8 cellular contexts compared by ENCODE assay signal in genomic region chr4:37747772-37748171, GRCh38.
DNase-seq lines count a peak whose midpoint lies in the region; ATAC-seq and TF ChIP-seq lines count a peak whose summit lies in the region.
"Not testable (repeated sequence)": the region's sequence is repeated elsewhere in the genome, so short reads cannot be mapped to it uniquely, and the experiment has no call there.

No MANE protein-coding gene starts in this region.

- H3K4me3 ChIP-seq in GM23338; thymus (ENCODE audit: low read length): not testable (repeated sequence)
- H3K4me3 ChIP-seq in Loucy (ENCODE audit: low read length, poor library complexity, severe bottlenecking) = peak overlapping the region; percentile 15

- DNase-seq in CD1c-positive myeloid dendritic cell (ENCODE audit: extremely low spot score) (peak; percentile 12), NCI-H2081 (lab: John Stamatoyannopoulos, UW) (peak; percentile 10 to 45), NOMO-1 treated with DMSO at 0.1 percent for 48 hours (lab: John Stamatoyannopoulos, UW; ENCODE audit: unreplicated experiment) (peak; percentile 6)
- DNase-seq in GM23338 (ENCODE audit: low spot score); activated B cell treated with CpG ODN at 0.5 μM for 24 hours; glutamatergic neuron: not testable (repeated sequence)

- H3F3A ChIP-seq in GM23338 (replicated peaks; ENCODE audit: low read depth); Loucy (ENCODE audit: low read depth): not testable (repeated sequence)

- H3K27ac ChIP-seq in GM23338 (ENCODE audit: low read depth) = not testable (repeated sequence)
- peak overlapping the region; percentile 60 for H3K27ac ChIP-seq in thymus (ENCODE audit: low read depth)

- H3K4me1 ChIP-seq in GM23338 (ENCODE audit: insufficient read depth) = not testable (repeated sequence)
- H3K4me1 ChIP-seq in Loucy (ENCODE audit: insufficient read depth, low read length, poor library complexity, severe bottlenecking) (peaks cover 26% of the 10 kb centered on the region), thymus (ENCODE audit: control insufficient read depth, insufficient read depth, low read length) (peaks cover 17% of the 10 kb centered on the region)

- WGBS in thymus = 79% methylated on average over 3 of the region's 3 CpGs

- H3K36me3 ChIP-seq in GM23338 (ENCODE audit: insufficient read depth); Loucy (ENCODE audit: insufficient read depth, low read length); thymus (ENCODE audit: control insufficient read depth, insufficient read depth): not testable (repeated sequence)

- not testable (repeated sequence) for H3K27me3 ChIP-seq in GM23338 (ENCODE audit: insufficient read depth); Loucy (ENCODE audit: insufficient read depth, low read length, poor library complexity, severe bottlenecking); thymus (ENCODE audit: control insufficient read depth, insufficient read depth)

- not testable (repeated sequence) for H3K4me1 Mint-ChIP-seq in GM23338
- H3K4me1 Mint-ChIP-seq in activated B cell treated with CpG ODN at 0.5 μM for 24 hours (peaks cover 33% of the 10 kb centered on the region), glutamatergic neuron (ENCODE audit: low read depth, unreplicated experiment) (peaks cover 17% of the 10 kb centered on the region)

- not testable (repeated sequence) for H3K36me3 Mint-ChIP-seq in GM23338 (ENCODE audit: low read depth); activated B cell treated with CpG ODN at 0.5 μM for 24 hours (ENCODE audit: low read depth); glutamatergic neuron (ENCODE audit: unreplicated experiment)

- not testable (repeated sequence) for H3K4me3 Mint-ChIP-seq in GM23338, activated B cell treated with CpG ODN at 0.5 μM for 24 hours
- peak overlapping the region; percentile 46 for H3K4me3 Mint-ChIP-seq in glutamatergic neuron (ENCODE audit: unreplicated experiment)

- H4K20me1 ChIP-seq in GM23338 (replicated peaks; ENCODE audit: insufficient read depth); Loucy (ENCODE audit: insufficient read depth, low read length, poor library complexity, severe bottlenecking): not testable (repeated sequence)

- H3K9me3 ChIP-seq in Loucy (ENCODE audit: insufficient read depth, low read depth, low read length); thymus (ENCODE audit: control insufficient read depth): not testable (repeated sequence)

- H3K27ac Mint-ChIP-seq in GM23338 = not testable (repeated sequence)
- H3K27ac Mint-ChIP-seq in activated B cell treated with CpG ODN at 0.5 μM for 24 hours (peak overlapping the region; percentile 46), glutamatergic neuron (ENCODE audit: unreplicated experiment) (peak overlapping the region; percentile 94)

- TF ChIP-seq CTCF in GM23338 (conservative IDR thresholded peaks at IDR 0.05; ENCODE audit: low read depth in 2 of 2); Loucy (conservative IDR thresholded peaks at IDR 0.05; ENCODE audit: low read length); activated B cell treated with CpG ODN at 0.5 μM for 24 hours (IDR thresholded peaks at IDR 0.05); glutamatergic neuron (IDR thresholded peaks at IDR 0.05; ENCODE audit: partially characterized antibody, unreplicated experiment): not testable (repeated sequence)

- H2AFZ ChIP-seq in GM23338 = 0 out of 2 replicates have a peak overlapping the region, but pooled peaks have one; percentile 34
- not testable (repeated sequence) for H2AFZ ChIP-seq in Loucy (ENCODE audit: low read length)

- not testable (repeated sequence) for H3K9me3 Mint-ChIP-seq in GM23338; activated B cell treated with CpG ODN at 0.5 μM for 24 hours; glutamatergic neuron (ENCODE audit: unreplicated experiment)

- H3K4me2 ChIP-seq in GM23338 = not testable (repeated sequence)
- H3K4me2 ChIP-seq in Loucy (ENCODE audit: low read depth, low read length, poor library complexity, severe bottlenecking) = peak overlapping the region; percentile 64

- H3K9ac ChIP-seq in Loucy (ENCODE audit: low read depth, low read length, poor library complexity, severe bottlenecking) = not testable (repeated sequence)

- intact Hi-C loops in activated B cell treated with CpG ODN at 0.5 μM for 24 hours (cut with micrococcal nuclease) = loop anchor here (2.0 kb wide), 2 partner anchors 61 to 145 kb away; partner anchors contain the start of gene RELL1

- not testable (repeated sequence) for H3K9me2 ChIP-seq in GM23338 (ENCODE audit: insufficient read depth); Loucy (replicated peaks; ENCODE audit: low read depth, low read length)

- H3K79me2 ChIP-seq in GM23338 (replicated peaks; ENCODE audit: insufficient read depth); Loucy (ENCODE audit: insufficient read depth, low read length): not testable (repeated sequence)

- POLR2A ChIA-PET in activated B cell treated with CpG ODN at 0.5 μM for 24 hours (lab: Charles Lee) = interaction anchor here (1.5 kb wide), 1 partner anchor 10 kb away, joined by 5 read pairs; no protein-coding TSS in a partner anchor

- H3K27me3 Mint-ChIP-seq in GM23338 (ENCODE audit: insufficient read depth, low read depth, poor library complexity); activated B cell treated with CpG ODN at 0.5 μM for 24 hours; glutamatergic neuron (ENCODE audit: unreplicated experiment): not testable (repeated sequence)

- ATAC-seq in GM23338; activated B cell treated with CpG ODN at 0.5 μM for 24 hours (ENCODE audit: low read depth): not testable (repeated sequence)

- CTCF ChIA-PET in activated B cell treated with CpG ODN at 0.5 μM for 24 hours (lab: Charles Lee) = not testable (repeated sequence)
